Comparison of ENCODE assay signal across 10 cellular contexts in the genomic region with DNA sequence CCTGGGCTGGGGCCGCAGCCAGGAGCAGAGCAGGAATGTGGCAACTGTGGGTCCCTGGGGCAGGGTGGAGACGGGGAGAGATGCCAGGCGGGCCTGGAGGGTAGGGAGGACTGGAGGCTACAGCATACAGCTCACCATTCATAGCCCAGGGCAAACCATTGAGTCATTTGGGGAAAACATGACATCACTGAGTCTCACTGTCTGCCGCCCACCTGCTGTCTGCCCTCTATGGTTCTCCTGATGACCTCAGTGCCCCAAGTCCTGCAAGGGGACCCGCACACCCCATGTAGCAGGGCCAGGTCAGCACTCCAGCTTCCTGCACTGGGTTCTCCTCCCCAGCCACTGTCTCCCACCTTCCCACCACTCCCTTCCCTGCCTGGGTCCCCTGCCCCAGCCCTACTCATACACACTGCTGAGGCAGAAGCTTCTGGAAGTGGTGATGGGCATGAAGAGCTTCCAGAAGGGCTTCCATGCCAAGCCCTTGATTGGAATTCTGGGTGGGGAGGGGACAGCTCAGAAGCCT. TPM values are rescaled to one million over a fixed set of nuclear protein-coding genes. Genes with fewer than 3 reads are reported as not detected.
DNase-seq lines count a peak whose midpoint lies in the region; ATAC-seq, FAIRE-seq and TF ChIP-seq lines count a peak whose summit lies in the region.
"Had no signal": no experiment of that assay in that cellular context is flagged by ENCODE, and none has a peak within 500 bp of the region (broad histone marks: within the 10 kb centered on the region; RNA-seq: fewer than 3 reads in every experiment).

No MANE protein-coding gene starts in this region.

- no peak overlapping the region for H2BK15ac ChIP-seq in neuronal stem cell (ENCODE audit: low read length)

- H2AFZ ChIP-seq in astrocyte (ENCODE audit: low read depth, low read length): no peak overlapping the region
- no peak overlapping the region for H2AFZ ChIP-seq in neuronal stem cell (ENCODE audit: low read length)

- H3K4ac ChIP-seq in neuronal stem cell (ENCODE audit: low read length): no peak overlapping the region

- H3K27ac ChIP-seq in astrocyte (ENCODE audit: low read depth, low read length): peak overlapping the region; percentile 50
- no peak overlapping the region for H3K27ac ChIP-seq in neuronal stem cell (replicated peaks; ENCODE audit: low read length)

- no peaks in the 10 kb centered on the region for H3K9me3 Mint-ChIP-seq in astrocyte (ENCODE audit: unreplicated experiment)

- no peak overlapping the region for H2BK120ac ChIP-seq in neuronal stem cell (ENCODE audit: low read depth, low read length)

- H2BK5ac ChIP-seq in neuronal stem cell (ENCODE audit: low read length): no peak overlapping the region

- H4K91ac ChIP-seq in neuronal stem cell (ENCODE audit: low read depth, low read length, poor library complexity): no peak overlapping the region

- H3K36me3 ChIP-seq in astrocyte (ENCODE audit: insufficient read depth, low read length) (no peaks in the 10 kb centered on the region), neuronal stem cell (replicated peaks in 1 of 2; ENCODE audit: control insufficient read depth in 2 of 2, insufficient read depth in 2 of 2, low read length in 2 of 2) (peaks cover 0 to 13% of the 10 kb centered on the region in 2 donors)

- no peak for TF ChIP-seq CTCF in astrocyte (IDR thresholded peaks at IDR 0.05; ENCODE audit: insufficient read depth, low read depth, low read length)

- H3K79me1 ChIP-seq in neuronal stem cell (ENCODE audit: low read depth, low read length): peaks cover 2% of the 10 kb centered on the region

- peak overlapping the region; percentile 39 for H3K18ac ChIP-seq in neuronal stem cell (ENCODE audit: low read length)

- H4K8ac ChIP-seq in neuronal stem cell (ENCODE audit: low read depth, low read length): no peak overlapping the region

- no peak overlapping the region for H3K14ac ChIP-seq in neuronal stem cell (ENCODE audit: low read length)

- peak overlapping the region; percentile 44 for H2AK5ac ChIP-seq in neuronal stem cell (ENCODE audit: low read depth, low read length)

- H3K4me1 ChIP-seq in astrocyte (ENCODE audit: insufficient read depth, low read length) (peaks cover 61% of the 10 kb centered on the region), neuronal stem cell (ENCODE audit: control insufficient read depth in 2 of 2, insufficient read depth in 1 of 2, low read depth in 1 of 2, low read length in 2 of 2) (peaks cover 21 to 31% of the 10 kb centered on the region in 2 donors)

- ATAC-seq in GM18498 (IDR thresholded peaks at IDR 0.05; ENCODE audit: unreplicated experiment) (peak; percentile 53), HG03354 (IDR thresholded peaks at IDR 0.05; ENCODE audit: poor library complexity, severe bottlenecking, unreplicated experiment) (peak; percentile 70), HG02970 (IDR thresholded peaks at IDR 0.05; ENCODE audit: low FRiP score, unreplicated experiment) (no peak)

- H3K36me3 Mint-ChIP-seq in astrocyte (ENCODE audit: low read depth, unreplicated experiment): peaks cover under 1% of the 10 kb centered on the region

- H3K23ac ChIP-seq in neuronal stem cell (ENCODE audit: low read depth, low read length, poor library complexity): no peak overlapping the region

- DNase-seq in astrocyte (ENCODE audit: low read depth) (peak; percentile 74), neuronal stem cell (ENCODE audit: low spot score) (no peak), NCI-H146 (lab: John Stamatoyannopoulos, UW) (no peak), NCI-H2081 (lab: John Stamatoyannopoulos, UW) (no peak), NCI-H526 treated with DMSO at 0.1 percent for 48 hours (lab: John Stamatoyannopoulos, UW) (no peak)

- peaks cover 77% of the 10 kb centered on the region for H3K4me1 Mint-ChIP-seq in astrocyte (ENCODE audit: low read depth, unreplicated experiment)

- H3K27me3 Mint-ChIP-seq in astrocyte (ENCODE audit: low read depth, unreplicated experiment): no peaks in the 10 kb centered on the region

- H3K4me3 Mint-ChIP-seq in astrocyte (ENCODE audit: unreplicated experiment): peak overlapping the region; percentile 62

- H3K27me3 ChIP-seq in astrocyte (ENCODE audit: insufficient read depth, low read length) (no peaks in the 10 kb centered on the region), neuronal stem cell (ENCODE audit: control insufficient read depth in 3 of 3, insufficient read depth in 3 of 3, low read depth in 1 of 3, low read length in 3 of 3) (no peaks in the 10 kb centered on the region)

- H3K9ac ChIP-seq in astrocyte (ENCODE audit: low read length) (peak overlapping the region; percentile 14), neuronal stem cell (ENCODE audit: low read depth, low read length, poor library complexity) (no peak overlapping the region)

- peak overlapping the region; percentile 75 for H3K27ac Mint-ChIP-seq in astrocyte (ENCODE audit: unreplicated experiment)

- no peak overlapping the region for H3K4me3 ChIP-seq in astrocyte (ENCODE audit: insufficient read depth, low read depth, low read length)
- H3K4me3 ChIP-seq in neuronal stem cell (ENCODE audit: low read length in 2 of 2): no peak overlapping the region

- peak overlapping the region; percentile 61 for H3K4me2 ChIP-seq in astrocyte (ENCODE audit: low read length)
- no peak overlapping the region for H3K4me2 ChIP-seq in neuronal stem cell (ENCODE audit: insufficient read depth, low read length, poor library complexity, severe bottlenecking)

- no peaks in the 10 kb centered on the region for H3K9me3 ChIP-seq in astrocyte (ENCODE audit: insufficient read depth, low read depth, low read length)
- H3K9me3 ChIP-seq in neuronal stem cell (replicated peaks in 1 of 2; ENCODE audit: control insufficient read depth in 2 of 2, insufficient read depth in 1 of 2, low read depth in 1 of 2, low read length in 2 of 2): no peaks in the 10 kb centered on the region

- WGBS in neuronal stem cell (ENCODE audit: extremely low coverage in 2 of 2, insufficient read length in 2 of 2, insufficient replicate concordance in 1 of 2), 2 donors: no CpG with 5 or more reads among the region's 5 CpGs

- H4K20me1 ChIP-seq in astrocyte (ENCODE audit: insufficient read depth, low read length): peaks cover 73% of the 10 kb centered on the region

- no peak for FAIRE-seq in astrocyte (lab: Jason Lieb, UNC)
- FAIRE-seq: colon, H1 had no signal

- peaks cover 78% of the 10 kb centered on the region for H3K79me2 ChIP-seq in astrocyte (ENCODE audit: insufficient read depth, low read length)

- H2BK12ac ChIP-seq in neuronal stem cell (ENCODE audit: low read length): no peak overlapping the region

RNA-seq across cellular contexts. Expression of a gene that starts 10.4 kb away (rescaled TPM):
- 42.9 and 43.5 TPM in 2 replicates for total RNA-seq in astrocyte
- polyA plus RNA-seq in neuronal stem cell (2013, experiment 1 of 2): 6.5 TPM
- polyA plus RNA-seq in neuronal stem cell (2013, experiment 2 of 2): 6.3 TPM
